1 cellular context compared by ENCODE assay signal in the genomic region with DNA sequence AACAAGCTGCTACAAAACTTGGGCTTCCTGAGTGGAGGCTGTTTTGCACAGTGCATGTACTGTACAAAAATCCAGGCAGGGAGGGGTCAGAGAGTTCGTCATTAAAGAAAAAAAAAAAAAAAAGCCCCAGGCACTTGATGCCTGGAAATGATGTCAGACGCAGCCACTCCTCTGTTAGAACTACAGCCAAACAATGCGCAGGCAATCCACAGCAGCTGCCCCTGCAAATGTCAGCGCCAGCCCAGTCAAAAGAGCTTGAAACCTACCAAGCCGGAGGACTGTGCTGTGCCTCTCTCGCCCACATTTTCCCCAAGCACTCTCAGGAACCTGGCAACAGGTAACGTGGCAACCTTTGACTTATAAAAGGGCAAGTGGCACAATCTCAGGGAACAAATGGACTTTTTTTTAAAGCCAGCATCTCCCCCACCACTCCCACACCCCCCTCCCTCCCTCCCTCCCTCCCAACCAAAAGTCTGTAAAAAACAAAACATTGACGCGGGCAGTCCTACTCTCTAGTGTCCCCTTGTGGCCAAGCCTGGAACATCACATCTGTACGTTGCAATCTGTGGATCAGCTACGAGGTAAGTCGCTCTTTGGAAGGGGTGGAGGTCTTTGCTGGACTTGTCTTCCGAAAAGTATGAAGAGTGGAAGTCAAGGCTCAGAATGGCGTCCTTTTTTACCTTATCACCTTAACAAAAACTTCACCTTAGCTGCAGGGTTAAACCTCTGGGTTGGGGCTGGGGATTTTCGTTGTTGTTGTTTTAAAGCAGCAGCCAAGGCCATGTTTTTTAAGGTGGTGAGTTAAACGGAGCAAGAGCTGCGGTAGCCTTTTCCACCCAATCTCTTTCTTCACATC.
A peak's percentile ranks its signal among the peaks of the same experiment; 100 is the strongest.
TF ChIP-seq lines count a peak whose summit lies in the region.

No MANE protein-coding gene starts in this region.

TF ChIP-seq in GM23338, 12 proteins besides CTCF, POLR2A, EP300 and RAD21 (continued from another document):
- TF ChIP-seq ZNF462 (CRISPR knock-in tag; IDR thresholded peaks at IDR 0.05) (no peak), CREB1 (CRISPR knock-in tag; IDR thresholded peaks at IDR 0.05; ENCODE audit: low read depth) (peak; percentile 44; the same call in 1 of the 2 replicates)
